In genomic region chr16:29961479-29962343, GRCh38 we compare ENCODE assay signal across 1 cellular context.
TF ChIP-seq lines count a peak whose summit lies in the region.

Gene TMEM219 (plus strand): TSS chr16:29962079. CDS start chr16:29963144, 1,065 bp downstream.

TF ChIP-seq in HepG2, 621 proteins besides CTCF, POLR2A, EP300 and RAD21 (continued from another document and continues in another):
- TF ChIP-seq FOXO1 (CRISPR knock-in tag; IDR thresholded peaks at IDR 0.05) (0 out of 2 replicates have a peak, but pooled peaks have one; percentile 17), PITX1 (CRISPR knock-in tag; IDR thresholded peaks at IDR 0.05) (no peak; the same call in 1 of the 2 replicates), SMARCC2 (IDR thresholded peaks at IDR 0.05) (no peak), FLYWCH1 (CRISPR knock-in tag; IDR thresholded peaks at IDR 0.05) (peak; percentile 51; the same call in 1 of the 2 replicates), MIER2 (CRISPR knock-in tag; IDR thresholded peaks at IDR 0.05) (0 out of 2 replicates have a peak, but pooled peaks have one; percentile 13), THYN1 (CRISPR knock-in tag; IDR thresholded peaks at IDR 0.05; ENCODE audit: borderline replicate concordance, low read depth) (peak; percentile 89; the same call in 1 of the 2 replicates), HNRNPH1 (optimal IDR thresholded peaks at IDR 0.05; ENCODE audit: low read depth, low read length) (no peak), ZNF678 (CRISPR knock-in tag; IDR thresholded peaks at IDR 0.05) (no peak), ZFP36L1 (CRISPR knock-in tag; IDR thresholded peaks at IDR 0.05) (peak; percentile 83), ZSCAN22 (CRISPR knock-in tag; IDR thresholded peaks at IDR 0.05) (no peak), POLR2G (IDR thresholded peaks at IDR 0.05; ENCODE audit: low read depth, low read length) (peak; percentile 90), TBX3 (IDR thresholded peaks at IDR 0.05; ENCODE audit: borderline replicate concordance) (no peak), ZNF713 (CRISPR knock-in tag; IDR thresholded peaks at IDR 0.05) (no peak; the same call in 1 of the 2 replicates), ZNF652 (CRISPR knock-in tag; IDR thresholded peaks at IDR 0.05; ENCODE audit: borderline replicate concordance, low read depth) (peak; percentile 87), MIER3 (CRISPR knock-in tag; IDR thresholded peaks at IDR 0.05; ENCODE audit: borderline replicate concordance) (peak; percentile 72; the same call in 1 of the 2 replicates), ELF3 (CRISPR knock-in tag; IDR thresholded peaks at IDR 0.05) (0 out of 2 replicates have a peak, but pooled peaks have one; percentile 44), ZNF546 (CRISPR knock-in tag; conservative IDR thresholded peaks at IDR 0.05) (no peak; the same call in 1 of the 2 replicates), PAXIP1 (CRISPR knock-in tag; conservative IDR thresholded peaks at IDR 0.05) (no peak; the same call in 1 of the 2 replicates), HIC2 (CRISPR knock-in tag; IDR thresholded peaks at IDR 0.05; ENCODE audit: low read depth) (peak; percentile 7; the same call in 1 of the 2 replicates), E2F1 (CRISPR knock-in tag; IDR thresholded peaks at IDR 0.05) (no peak; the same call in 1 of the 2 replicates), MBD4 (IDR thresholded peaks at IDR 0.05; ENCODE audit: borderline replicate concordance, low read length) (no peak), RERE (CRISPR knock-in tag; IDR thresholded peaks at IDR 0.05; ENCODE audit: low read depth) (no peak), HHEX (CRISPR knock-in tag; IDR thresholded peaks at IDR 0.05) (no peak), HNRNPL (IDR thresholded peaks at IDR 0.05; ENCODE audit: low read depth, low read length) (0 out of 2 replicates have a peak, but pooled peaks have one; percentile 46), ZNF296 (CRISPR knock-in tag; conservative IDR thresholded peaks at IDR 0.05) (peak; percentile 59; the same call in 1 of the 2 replicates), ZFX (CRISPR knock-in tag; IDR thresholded peaks at IDR 0.05; ENCODE audit: low read depth) (no peak; the same call in none of the 2 replicates), RFX3 (CRISPR knock-in tag; IDR thresholded peaks at IDR 0.05) (no peak), ZNF614 (CRISPR knock-in tag; IDR thresholded peaks at IDR 0.05; ENCODE audit: borderline replicate concordance) (peak; percentile 77; the same call in 1 of the 2 replicates), ZNF703 (CRISPR knock-in tag; IDR thresholded peaks at IDR 0.05; ENCODE audit: borderline replicate concordance) (0 out of 2 replicates have a peak, but pooled peaks have one; percentile 39), CBX1 (IDR thresholded peaks at IDR 0.05; ENCODE audit: low read depth) (peak; percentile 90), ZNF883 (CRISPR knock-in tag; IDR thresholded peaks at IDR 0.05; ENCODE audit: not compliant biosample characterization) (no peak), GATA4 (IDR thresholded peaks at IDR 0.05; ENCODE audit: borderline replicate concordance, low read depth) (peak; percentile 70; the same call in 1 of the 2 replicates), ZNF782 (CRISPR knock-in tag; IDR thresholded peaks at IDR 0.05; ENCODE audit: borderline replicate concordance) (peak; percentile 50; the same call in 1 of the 2 replicates), TSC22D2 (CRISPR knock-in tag; IDR thresholded peaks at IDR 0.05; ENCODE audit: borderline replicate concordance) (no peak), SRSF1 (optimal IDR thresholded peaks at IDR 0.05; ENCODE audit: low read depth, low read length) (no peak), SSRP1 (CRISPR knock-in tag; IDR thresholded peaks at IDR 0.05) (no peak), ZBTB46 (CRISPR knock-in tag; IDR thresholded peaks at IDR 0.05; ENCODE audit: borderline replicate concordance) (no peak), THAP9 (CRISPR knock-in tag; IDR thresholded peaks at IDR 0.05; ENCODE audit: borderline replicate concordance) (peak; percentile 60; the same call in 1 of the 2 replicates), TAF1 (CRISPR knock-in tag; IDR thresholded peaks at IDR 0.05) (peak; percentile 69; the same call in 1 of the 2 replicates), CC2D1A (CRISPR knock-in tag; IDR thresholded peaks at IDR 0.05) (no peak), LBX2 (CRISPR knock-in tag; IDR thresholded peaks at IDR 0.05; ENCODE audit: borderline replicate concordance) (peak; percentile 65; the same call in 1 of the 2 replicates), KAT7 (CRISPR knock-in tag; IDR thresholded peaks at IDR 0.05; ENCODE audit: borderline replicate concordance) (peak; percentile 70; the same call in 1 of the 2 replicates), FOSL1 (CRISPR knock-in tag; IDR thresholded peaks at IDR 0.05; ENCODE audit: borderline replicate concordance) (no peak), KDM5B (CRISPR knock-in tag; IDR thresholded peaks at IDR 0.05; ENCODE audit: borderline replicate concordance) (peak; percentile 91), CCAR2 (optimal IDR thresholded peaks at IDR 0.05; ENCODE audit: low read depth, low read length) (no peak), MXD1 (CRISPR knock-in tag; IDR thresholded peaks at IDR 0.05) (no peak), ZSCAN20 (CRISPR knock-in tag; IDR thresholded peaks at IDR 0.05; ENCODE audit: borderline replicate concordance) (no peak), FOXA3 (CRISPR knock-in tag; IDR thresholded peaks at IDR 0.05) (peak; percentile 38), SRSF9 (IDR thresholded peaks at IDR 0.05; ENCODE audit: borderline replicate concordance, insufficient read depth, low read depth, low read length, poor library complexity, severe bottlenecking) (no peak), NR3C1 (CRISPR knock-in tag; IDR thresholded peaks at IDR 0.05) (no peak)
